1 cellular context compared by ENCODE assay signal in the genomic region with DNA sequence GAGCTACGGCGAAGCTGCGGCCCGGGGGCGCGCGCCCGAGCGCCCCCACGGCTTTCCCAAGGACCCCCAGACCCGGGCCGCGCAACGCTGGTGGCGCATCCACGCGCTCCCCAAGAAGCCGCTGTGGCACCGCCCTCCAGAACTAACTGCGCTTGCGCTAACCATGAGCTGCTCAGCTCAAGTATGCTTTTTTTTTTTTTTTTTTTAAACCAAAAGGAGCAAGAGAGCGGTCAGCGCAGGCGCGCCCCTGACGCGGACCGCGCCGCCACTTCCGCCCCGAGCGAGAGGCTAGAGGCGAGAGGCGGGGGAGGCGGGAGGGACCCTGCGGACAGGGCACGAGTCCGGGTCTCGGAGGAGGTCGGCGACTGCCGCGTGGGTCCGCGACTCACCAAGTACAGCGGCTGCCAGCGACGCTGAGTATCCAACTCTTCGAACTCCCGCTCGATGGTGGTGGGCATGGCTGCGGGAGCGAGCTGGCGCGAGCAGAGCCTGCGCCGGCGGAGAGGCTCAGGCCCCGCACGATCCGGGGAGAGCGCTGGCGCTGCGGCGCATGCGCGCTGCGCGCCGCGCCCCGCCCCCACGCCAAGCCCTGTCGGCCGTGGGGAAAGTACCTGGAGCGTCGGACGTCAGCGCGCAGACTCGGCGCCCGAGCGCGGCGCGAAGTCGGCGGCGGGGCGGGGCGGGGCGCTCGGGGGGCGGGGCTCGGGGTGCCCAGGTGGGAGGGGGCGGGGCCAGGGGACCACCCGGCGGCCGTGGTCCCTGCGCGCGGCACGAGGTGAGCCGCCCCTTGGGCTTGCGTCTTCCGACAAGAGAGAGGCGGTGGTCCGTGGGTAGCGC.
TF ChIP-seq lines count a peak whose summit lies in the region.

A gene (minus strand): TSS at position 554 of the 837 bp plus-strand sequence. CDS start 96 bp downstream, at position 458.

TF ChIP-seq in K562, 482 proteins besides CTCF, POLR2A, EP300 and RAD21 (continued from another document and continues in another):
- no peak for TF ChIP-seq NCOA2 (IDR thresholded peaks at IDR 0.05; ENCODE audit: partially characterized antibody in 2 of 2)
- peak; percentile 89 for TF ChIP-seq PHF20 (IDR thresholded peaks at IDR 0.05; ENCODE audit: partially characterized antibody)
- TF ChIP-seq NR1H2 (CRISPR knock-in tag; IDR thresholded peaks at IDR 0.05) = no peak
- no peak for TF ChIP-seq ZNF644 (tag; IDR thresholded peaks at IDR 0.05; ENCODE audit: low read depth)
- TF ChIP-seq RUNX1 (IDR thresholded peaks at IDR 0.05; ENCODE audit: low read depth) = no peak
- TF ChIP-seq FOXJ3 (CRISPR knock-in tag; IDR thresholded peaks at IDR 0.05) = no peak
- peak; percentile 74; the same call in 1 of the 2 replicates for TF ChIP-seq ETV1 (tag; conservative IDR thresholded peaks at IDR 0.05; ENCODE audit: low read depth)
- TF ChIP-seq, protein P1, sequence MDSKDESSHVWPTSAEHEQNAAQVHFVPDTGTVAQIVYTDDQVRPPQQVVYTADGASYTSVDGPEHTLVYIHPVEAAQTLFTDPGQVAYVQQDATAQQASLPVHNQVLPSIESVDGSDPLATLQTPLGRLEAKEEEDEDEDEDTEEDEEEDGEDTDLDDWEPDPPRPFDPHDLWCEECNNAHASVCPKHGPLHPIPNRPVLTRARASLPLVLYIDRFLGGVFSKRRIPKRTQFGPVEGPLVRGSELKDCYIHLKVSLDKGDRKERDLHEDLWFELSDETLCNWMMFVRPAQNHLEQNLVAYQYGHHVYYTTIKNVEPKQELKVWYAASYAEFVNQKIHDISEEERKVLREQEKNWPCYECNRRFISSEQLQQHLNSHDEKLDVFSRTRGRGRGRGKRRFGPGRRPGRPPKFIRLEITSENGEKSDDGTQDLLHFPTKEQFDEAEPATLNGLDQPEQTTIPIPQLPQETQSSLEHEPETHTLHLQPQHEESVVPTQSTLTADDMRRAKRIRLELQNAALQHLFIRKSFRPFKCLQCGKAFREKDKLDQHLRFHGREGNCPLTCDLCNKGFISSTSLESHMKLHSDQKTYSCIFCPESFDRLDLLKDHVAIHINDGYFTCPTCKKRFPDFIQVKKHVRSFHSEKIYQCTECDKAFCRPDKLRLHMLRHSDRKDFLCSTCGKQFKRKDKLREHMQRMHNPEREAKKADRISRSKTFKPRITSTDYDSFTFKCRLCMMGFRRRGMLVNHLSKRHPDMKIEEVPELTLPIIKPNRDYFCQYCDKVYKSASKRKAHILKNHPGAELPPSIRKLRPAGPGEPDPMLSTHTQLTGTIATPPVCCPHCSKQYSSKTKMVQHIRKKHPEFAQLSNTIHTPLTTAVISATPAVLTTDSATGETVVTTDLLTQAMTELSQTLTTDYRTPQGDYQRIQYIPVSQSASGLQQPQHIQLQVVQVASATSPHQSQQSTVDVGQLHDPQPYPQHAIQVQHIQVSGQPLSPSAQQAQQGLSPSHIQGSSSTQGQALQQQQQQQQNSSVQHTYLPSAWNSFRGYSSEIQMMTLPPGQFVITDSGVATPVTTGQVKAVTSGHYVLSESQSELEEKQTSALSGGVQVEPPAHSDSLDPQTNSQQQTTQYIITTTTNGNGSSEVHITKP (IDR thresholded peaks at IDR 0.05; ENCODE audit: partially characterized antibody) = no peak
- TF ChIP-seq POLR2AphosphoS2 (IDR thresholded peaks at IDR 0.05; ENCODE audit: low read length) = peak; percentile 32; the same call in 1 of the 2 replicates
- no peak for TF ChIP-seq ZNF695 (CRISPR knock-in tag; IDR thresholded peaks at IDR 0.05)
- TF ChIP-seq ZNF347 (CRISPR knock-in tag; IDR thresholded peaks at IDR 0.05; ENCODE audit: low read depth) = no peak
- TF ChIP-seq, protein P2, sequence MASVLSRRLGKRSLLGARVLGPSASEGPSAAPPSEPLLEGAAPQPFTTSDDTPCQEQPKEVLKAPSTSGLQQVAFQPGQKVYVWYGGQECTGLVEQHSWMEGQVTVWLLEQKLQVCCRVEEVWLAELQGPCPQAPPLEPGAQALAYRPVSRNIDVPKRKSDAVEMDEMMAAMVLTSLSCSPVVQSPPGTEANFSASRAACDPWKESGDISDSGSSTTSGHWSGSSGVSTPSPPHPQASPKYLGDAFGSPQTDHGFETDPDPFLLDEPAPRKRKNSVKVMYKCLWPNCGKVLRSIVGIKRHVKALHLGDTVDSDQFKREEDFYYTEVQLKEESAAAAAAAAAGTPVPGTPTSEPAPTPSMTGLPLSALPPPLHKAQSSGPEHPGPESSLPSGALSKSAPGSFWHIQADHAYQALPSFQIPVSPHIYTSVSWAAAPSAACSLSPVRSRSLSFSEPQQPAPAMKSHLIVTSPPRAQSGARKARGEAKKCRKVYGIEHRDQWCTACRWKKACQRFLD (CRISPR knock-in tag; IDR thresholded peaks at IDR 0.05) = no peak
- no peak for TF ChIP-seq LCOR (CRISPR knock-in tag; IDR thresholded peaks at IDR 0.05)
- no peak for TF ChIP-seq ZNF583 (CRISPR knock-in tag; IDR thresholded peaks at IDR 0.05)
- no peak for TF ChIP-seq RAD51 (IDR thresholded peaks at IDR 0.05; ENCODE audit: borderline replicate concordance, low read depth)
- peak; percentile 28; the same call in 1 of the 2 replicates for TF ChIP-seq NBN (IDR thresholded peaks at IDR 0.05; ENCODE audit: low read depth)
- no peak for TF ChIP-seq GTF2F1 (IDR thresholded peaks at IDR 0.05; ENCODE audit: low read depth, low read length)
- TF ChIP-seq, protein P3, sequence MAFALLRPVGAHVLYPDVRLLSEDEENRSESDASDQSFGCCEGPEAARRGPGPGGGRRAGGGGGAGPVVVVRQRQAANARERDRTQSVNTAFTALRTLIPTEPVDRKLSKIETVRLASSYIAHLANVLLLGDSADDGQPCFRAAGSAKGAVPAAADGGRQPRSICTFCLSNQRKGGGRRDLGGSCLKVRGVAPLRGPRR (CRISPR knock-in tag; IDR thresholded peaks at IDR 0.05) = no peak
- TF ChIP-seq, protein P4, sequence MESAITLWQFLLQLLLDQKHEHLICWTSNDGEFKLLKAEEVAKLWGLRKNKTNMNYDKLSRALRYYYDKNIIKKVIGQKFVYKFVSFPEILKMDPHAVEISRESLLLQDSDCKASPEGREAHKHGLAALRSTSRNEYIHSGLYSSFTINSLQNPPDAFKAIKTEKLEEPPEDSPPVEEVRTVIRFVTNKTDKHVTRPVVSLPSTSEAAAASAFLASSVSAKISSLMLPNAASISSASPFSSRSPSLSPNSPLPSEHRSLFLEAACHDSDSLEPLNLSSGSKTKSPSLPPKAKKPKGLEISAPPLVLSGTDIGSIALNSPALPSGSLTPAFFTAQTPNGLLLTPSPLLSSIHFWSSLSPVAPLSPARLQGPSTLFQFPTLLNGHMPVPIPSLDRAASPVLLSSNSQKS (CRISPR knock-in tag; IDR thresholded peaks at IDR 0.05) = no peak
- TF ChIP-seq, protein P5, sequence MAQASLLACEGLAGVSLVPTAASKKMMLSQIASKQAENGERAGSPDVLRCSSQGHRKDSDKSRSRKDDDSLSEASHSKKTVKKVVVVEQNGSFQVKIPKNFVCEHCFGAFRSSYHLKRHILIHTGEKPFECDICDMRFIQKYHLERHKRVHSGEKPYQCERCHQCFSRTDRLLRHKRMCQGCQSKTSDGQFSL (CRISPR knock-in tag; IDR thresholded peaks at IDR 0.05) = no peak
- TF ChIP-seq, protein P5 (tag; IDR thresholded peaks at IDR 0.05) = no peak
- TF ChIP-seq, protein P6, sequence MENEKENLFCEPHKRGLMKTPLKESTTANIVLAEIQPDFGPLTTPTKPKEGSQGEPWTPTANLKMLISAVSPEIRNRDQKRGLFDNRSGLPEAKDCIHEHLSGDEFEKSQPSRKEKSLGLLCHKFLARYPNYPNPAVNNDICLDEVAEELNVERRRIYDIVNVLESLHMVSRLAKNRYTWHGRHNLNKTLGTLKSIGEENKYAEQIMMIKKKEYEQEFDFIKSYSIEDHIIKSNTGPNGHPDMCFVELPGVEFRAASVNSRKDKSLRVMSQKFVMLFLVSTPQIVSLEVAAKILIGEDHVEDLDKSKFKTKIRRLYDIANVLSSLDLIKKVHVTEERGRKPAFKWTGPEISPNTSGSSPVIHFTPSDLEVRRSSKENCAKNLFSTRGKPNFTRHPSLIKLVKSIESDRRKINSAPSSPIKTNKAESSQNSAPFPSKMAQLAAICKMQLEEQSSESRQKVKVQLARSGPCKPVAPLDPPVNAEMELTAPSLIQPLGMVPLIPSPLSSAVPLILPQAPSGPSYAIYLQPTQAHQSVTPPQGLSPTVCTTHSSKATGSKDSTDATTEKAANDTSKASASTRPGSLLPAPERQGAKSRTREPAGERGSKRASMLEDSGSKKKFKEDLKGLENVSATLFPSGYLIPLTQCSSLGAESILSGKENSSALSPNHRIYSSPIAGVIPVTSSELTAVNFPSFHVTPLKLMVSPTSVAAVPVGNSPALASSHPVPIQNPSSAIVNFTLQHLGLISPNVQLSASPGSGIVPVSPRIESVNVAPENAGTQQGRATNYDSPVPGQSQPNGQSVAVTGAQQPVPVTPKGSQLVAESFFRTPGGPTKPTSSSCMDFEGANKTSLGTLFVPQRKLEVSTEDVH (IDR thresholded peaks at IDR 0.05; ENCODE audit: low read depth, partially characterized antibody) = no peak
- TF ChIP-seq, protein P7, sequence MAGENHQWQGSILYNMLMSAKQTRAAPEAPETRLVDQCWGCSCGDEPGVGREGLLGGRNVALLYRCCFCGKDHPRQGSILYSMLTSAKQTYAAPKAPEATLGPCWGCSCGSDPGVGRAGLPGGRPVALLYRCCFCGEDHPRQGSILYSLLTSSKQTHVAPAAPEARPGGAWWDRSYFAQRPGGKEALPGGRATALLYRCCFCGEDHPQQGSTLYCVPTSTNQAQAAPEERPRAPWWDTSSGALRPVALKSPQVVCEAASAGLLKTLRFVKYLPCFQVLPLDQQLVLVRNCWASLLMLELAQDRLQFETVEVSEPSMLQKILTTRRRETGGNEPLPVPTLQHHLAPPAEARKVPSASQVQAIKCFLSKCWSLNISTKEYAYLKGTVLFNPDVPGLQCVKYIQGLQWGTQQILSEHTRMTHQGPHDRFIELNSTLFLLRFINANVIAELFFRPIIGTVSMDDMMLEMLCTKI (IDR thresholded peaks at IDR 0.05; ENCODE audit: partially characterized antibody) = no peak
- peak in 1 of 2 experiments; percentile 25; a peak in 1 of 3 replicates for TF ChIP-seq CBX3 (IDR thresholded peaks at IDR 0.05; ENCODE audit: borderline replicate concordance in 1 of 2, low read length in 2 of 2)
- no peak for TF ChIP-seq RBM15 (IDR thresholded peaks at IDR 0.05; ENCODE audit: insufficient read depth, low read length)
- no peak for TF ChIP-seq FOS (IDR thresholded peaks at IDR 0.05; ENCODE audit: extremely low read depth, insufficient read length)
- no peak for TF ChIP-seq SMAD2 (IDR thresholded peaks at IDR 0.05; ENCODE audit: low read depth, low read length)
- TF ChIP-seq HMG20A (CRISPR knock-in tag; conservative IDR thresholded peaks at IDR 0.05) = no peak
- TF ChIP-seq, protein P8, sequence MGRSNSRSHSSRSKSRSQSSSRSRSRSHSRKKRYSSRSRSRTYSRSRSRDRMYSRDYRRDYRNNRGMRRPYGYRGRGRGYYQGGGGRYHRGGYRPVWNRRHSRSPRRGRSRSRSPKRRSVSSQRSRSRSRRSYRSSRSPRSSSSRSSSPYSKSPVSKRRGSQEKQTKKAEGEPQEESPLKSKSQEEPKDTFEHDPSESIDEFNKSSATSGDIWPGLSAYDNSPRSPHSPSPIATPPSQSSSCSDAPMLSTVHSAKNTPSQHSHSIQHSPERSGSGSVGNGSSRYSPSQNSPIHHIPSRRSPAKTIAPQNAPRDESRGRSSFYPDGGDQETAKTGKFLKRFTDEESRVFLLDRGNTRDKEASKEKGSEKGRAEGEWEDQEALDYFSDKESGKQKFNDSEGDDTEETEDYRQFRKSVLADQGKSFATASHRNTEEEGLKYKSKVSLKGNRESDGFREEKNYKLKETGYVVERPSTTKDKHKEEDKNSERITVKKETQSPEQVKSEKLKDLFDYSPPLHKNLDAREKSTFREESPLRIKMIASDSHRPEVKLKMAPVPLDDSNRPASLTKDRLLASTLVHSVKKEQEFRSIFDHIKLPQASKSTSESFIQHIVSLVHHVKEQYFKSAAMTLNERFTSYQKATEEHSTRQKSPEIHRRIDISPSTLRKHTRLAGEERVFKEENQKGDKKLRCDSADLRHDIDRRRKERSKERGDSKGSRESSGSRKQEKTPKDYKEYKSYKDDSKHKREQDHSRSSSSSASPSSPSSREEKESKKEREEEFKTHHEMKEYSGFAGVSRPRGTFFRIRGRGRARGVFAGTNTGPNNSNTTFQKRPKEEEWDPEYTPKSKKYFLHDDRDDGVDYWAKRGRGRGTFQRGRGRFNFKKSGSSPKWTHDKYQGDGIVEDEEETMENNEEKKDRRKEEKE (IDR thresholded peaks at IDR 0.05; ENCODE audit: borderline replicate concordance in 1 of 2, control insufficient read depth in 1 of 2, low read depth in 2 of 2, low read length in 1 of 2) = no peak
- no peak for TF ChIP-seq ZNF41 (CRISPR knock-in tag; conservative IDR thresholded peaks at IDR 0.05)
- no peak for TF ChIP-seq XRCC5 (IDR thresholded peaks at IDR 0.05; ENCODE audit: low read depth, low read length)
- TF ChIP-seq, protein P9, sequence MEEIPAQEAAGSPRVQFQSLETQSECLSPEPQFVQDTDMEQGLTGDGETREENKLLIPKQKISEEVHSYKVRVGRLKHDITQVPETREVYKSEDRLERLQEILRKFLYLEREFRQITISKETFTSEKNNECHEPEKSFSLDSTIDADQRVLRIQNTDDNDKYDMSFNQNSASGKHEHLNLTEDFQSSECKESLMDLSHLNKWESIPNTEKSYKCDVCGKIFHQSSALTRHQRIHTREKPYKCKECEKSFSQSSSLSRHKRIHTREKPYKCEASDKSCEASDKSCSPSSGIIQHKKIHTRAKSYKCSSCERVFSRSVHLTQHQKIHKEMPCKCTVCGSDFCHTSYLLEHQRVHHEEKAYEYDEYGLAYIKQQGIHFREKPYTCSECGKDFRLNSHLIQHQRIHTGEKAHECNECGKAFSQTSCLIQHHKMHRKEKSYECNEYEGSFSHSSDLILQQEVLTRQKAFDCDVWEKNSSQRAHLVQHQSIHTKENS (CRISPR knock-in tag; IDR thresholded peaks at IDR 0.05) = no peak
- TF ChIP-seq, protein P10, sequence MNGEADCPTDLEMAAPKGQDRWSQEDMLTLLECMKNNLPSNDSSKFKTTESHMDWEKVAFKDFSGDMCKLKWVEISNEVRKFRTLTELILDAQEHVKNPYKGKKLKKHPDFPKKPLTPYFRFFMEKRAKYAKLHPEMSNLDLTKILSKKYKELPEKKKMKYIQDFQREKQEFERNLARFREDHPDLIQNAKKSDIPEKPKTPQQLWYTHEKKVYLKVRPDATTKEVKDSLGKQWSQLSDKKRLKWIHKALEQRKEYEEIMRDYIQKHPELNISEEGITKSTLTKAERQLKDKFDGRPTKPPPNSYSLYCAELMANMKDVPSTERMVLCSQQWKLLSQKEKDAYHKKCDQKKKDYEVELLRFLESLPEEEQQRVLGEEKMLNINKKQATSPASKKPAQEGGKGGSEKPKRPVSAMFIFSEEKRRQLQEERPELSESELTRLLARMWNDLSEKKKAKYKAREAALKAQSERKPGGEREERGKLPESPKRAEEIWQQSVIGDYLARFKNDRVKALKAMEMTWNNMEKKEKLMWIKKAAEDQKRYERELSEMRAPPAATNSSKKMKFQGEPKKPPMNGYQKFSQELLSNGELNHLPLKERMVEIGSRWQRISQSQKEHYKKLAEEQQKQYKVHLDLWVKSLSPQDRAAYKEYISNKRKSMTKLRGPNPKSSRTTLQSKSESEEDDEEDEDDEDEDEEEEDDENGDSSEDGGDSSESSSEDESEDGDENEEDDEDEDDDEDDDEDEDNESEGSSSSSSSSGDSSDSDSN (IDR thresholded peaks at IDR 0.05; ENCODE audit: borderline replicate concordance in 1 of 2, low read depth in 2 of 2, low read length in 2 of 2) = 0 out of 4 replicates have a peak, but pooled peaks of 1 of the 2 experiments have one; percentile 22
- TF ChIP-seq ZNF717 (CRISPR knock-in tag; IDR thresholded peaks at IDR 0.05) = no peak
- no peak for TF ChIP-seq NFATC3 (IDR thresholded peaks at IDR 0.05)
- no peak for TF ChIP-seq KLF16 (IDR thresholded peaks at IDR 0.05)
- TF ChIP-seq CREM (IDR thresholded peaks at IDR 0.05; ENCODE audit: low read depth) = peak; percentile 60
- no peak for TF ChIP-seq MYBL2 (IDR thresholded peaks at IDR 0.05; ENCODE audit: low read depth)
- TF ChIP-seq MYBL2 (CRISPR knock-in tag; IDR thresholded peaks at IDR 0.05; ENCODE audit: borderline replicate concordance) = no peak
